ENCODE assay signal across 2 cellular contexts in genomic region chr19:48353682-48354081, GRCh38.
TF ChIP-seq lines count a peak whose summit lies in the region.

No MANE protein-coding gene starts in this region.

TF ChIP-seq in IMR-90, 13 proteins besides CTCF, POLR2A, EP300 and RAD21:
- TF ChIP-seq FOS (IDR thresholded peaks at IDR 0.05; ENCODE audit: low read depth, low read length) (no peak), RFX5 (IDR thresholded peaks at IDR 0.05; ENCODE audit: low read depth, low read length) (no peak), SMC3 (IDR thresholded peaks at IDR 0.05; ENCODE audit: low read depth, low read length) (no peak), CEBPB (IDR thresholded peaks at IDR 0.05; ENCODE audit: low read depth, low read length) (no peak), RCOR1 (IDR thresholded peaks at IDR 0.05; ENCODE audit: insufficient replicate concordance, low read length) (no peak), MAFK (IDR thresholded peaks at IDR 0.05; ENCODE audit: low read depth, low read length) (no peak), NFE2L2 (IDR thresholded peaks at IDR 0.05; ENCODE audit: low read depth, low read length) (no peak), ELK1 (IDR thresholded peaks at IDR 0.05; ENCODE audit: borderline replicate concordance, low read depth, low read length) (no peak), MAZ (IDR thresholded peaks at IDR 0.05; ENCODE audit: borderline replicate concordance, low read depth, low read length) (no peak), CHD1 (IDR thresholded peaks at IDR 0.05; ENCODE audit: low read depth, low read length) (no peak), MXI1 (IDR thresholded peaks at IDR 0.05; ENCODE audit: borderline replicate concordance, low read depth, low read length) (no peak)
TF ChIP-seq in IMR-90: peak in this region for 0.

TF ChIP-seq in H1, 55 proteins besides CTCF, POLR2A, EP300 and RAD21:
- TF ChIP-seq YY1 (IDR thresholded peaks at IDR 0.05; ENCODE audit: low read depth, low read length) = no peak
TF ChIP-seq in H1: peak in this region for 0.
